ENCODE assay signal across 8 cellular contexts in the genomic region with DNA sequence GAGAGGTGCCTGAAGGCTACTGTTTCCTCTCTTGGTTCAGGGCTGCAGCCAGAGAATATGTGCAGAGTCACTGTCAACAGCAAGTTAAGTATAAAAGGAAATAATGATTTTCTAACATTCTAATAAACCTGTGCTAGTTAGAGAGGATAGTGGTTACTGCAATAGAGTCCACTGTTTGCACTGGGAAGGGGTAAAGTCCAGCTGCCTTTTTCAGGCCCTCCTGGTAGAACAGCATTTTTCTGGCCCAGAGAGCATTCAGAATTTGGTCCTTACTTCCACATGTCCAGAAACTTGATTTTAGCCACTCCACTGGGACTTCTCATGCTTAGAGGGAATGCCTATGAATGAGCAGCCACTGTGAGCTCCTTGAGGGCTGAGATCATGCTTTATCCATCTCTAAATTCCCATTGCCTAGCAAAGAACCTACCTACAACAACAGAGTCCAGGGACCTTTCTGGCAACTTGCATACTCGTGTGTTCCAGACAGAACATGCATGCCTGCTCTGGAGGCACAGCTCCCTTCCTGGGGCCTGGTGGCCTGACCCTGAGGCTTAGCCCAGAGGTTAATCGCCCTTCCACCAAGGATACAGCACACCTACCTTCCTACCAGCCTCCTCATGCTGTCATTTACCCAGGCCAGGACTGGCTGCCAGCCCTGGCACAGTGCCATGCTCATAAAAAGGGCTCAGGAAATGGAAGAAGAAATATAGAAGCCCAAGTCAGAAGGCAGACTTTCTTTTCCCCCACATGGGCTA. TPM values are rescaled to one million over a fixed set of nuclear protein-coding genes. Genes with fewer than 3 reads are reported as not detected.
A peak's percentile ranks its signal among the peaks of the same experiment; 100 is the strongest.
DNase-seq lines count a peak whose midpoint lies in the region; ATAC-seq and TF ChIP-seq lines count a peak whose summit lies in the region.

No MANE protein-coding gene starts in this region.

- H3K4me1 Mint-ChIP-seq in brain (peaks cover 18% of the 10 kb centered on the region), mesothelial cell of epicardium (peaks cover 10% of the 10 kb centered on the region)
- peaks cover 6% of the 10 kb centered on the region for H3K4me1 Mint-ChIP-seq in T-helper 2 cell treated with Interferon-gamma antibody and Interleukin-4, amounts not matched to agents 5 μg/mL and 100 μg/mL, for 36 hours (ENCODE audit: low read depth)

- peak overlapping the region; percentile 49 for H3K27ac ChIP-seq in C4-2B

- H3K4me3 Mint-ChIP-seq in brain: no peak overlapping the region
- H3K4me3 Mint-ChIP-seq in mesothelial cell of epicardium: no peak overlapping the region
- no peak overlapping the region for H3K4me3 Mint-ChIP-seq in T-helper 2 cell treated with Interferon-gamma antibody and Interleukin-4, amounts not matched to agents 5 μg/mL and 100 μg/mL, for 36 hours

- H3K36me3 Mint-ChIP-seq in brain (no peaks in the 10 kb centered on the region), mesothelial cell of epicardium (peaks cover 4% of the 10 kb centered on the region)
- no peaks in the 10 kb centered on the region for H3K36me3 Mint-ChIP-seq in T-helper 2 cell treated with Interferon-gamma antibody and Interleukin-4, amounts not matched to agents 5 μg/mL and 100 μg/mL, for 36 hours (ENCODE audit: low read depth)

- peak; percentile 86 for DNase-seq in NCI-H1105 treated with DMSO at 0.1 percent for 48 hours (lab: John Stamatoyannopoulos, UW)
- DNase-seq in mesothelial cell of epicardium (ENCODE audit: low spot score in 2 of 2, unreplicated experiment in 2 of 2): no peak
- DNase-seq in DMS114 treated with DMSO at 0.1 percent for 48 hours (lab: John Stamatoyannopoulos, UW; ENCODE audit: unreplicated experiment): no peak
- no peak for DNase-seq in T-helper 2 cell treated with Interferon-gamma antibody and Interleukin-4, amounts not matched to agents 5 μg/mL and 100 μg/mL, for 36 hours (ENCODE audit: low spot score)

- H3K27ac Mint-ChIP-seq in brain (peak overlapping the region in 4 of 5 experiments; percentile 5 to 66 (median 54)), mesothelial cell of epicardium (peak overlapping the region; percentile 22)
- H3K27ac Mint-ChIP-seq in T-helper 2 cell treated with Interferon-gamma antibody and Interleukin-4, amounts not matched to agents 5 μg/mL and 100 μg/mL, for 36 hours: no peak overlapping the region

- H3K9me3 Mint-ChIP-seq in brain (peaks cover 17 to 31% (median 27%) of the 10 kb centered on the region in 5 experiments), mesothelial cell of epicardium (peaks cover 24% of the 10 kb centered on the region)
- peaks cover 21% of the 10 kb centered on the region for H3K9me3 Mint-ChIP-seq in T-helper 2 cell treated with Interferon-gamma antibody and Interleukin-4, amounts not matched to agents 5 μg/mL and 100 μg/mL, for 36 hours

- peaks cover 4% of the 10 kb centered on the region for H3K27me3 Mint-ChIP-seq in brain
- H3K27me3 Mint-ChIP-seq in mesothelial cell of epicardium (ENCODE audit: low read depth): no peaks in the 10 kb centered on the region
- H3K27me3 Mint-ChIP-seq in T-helper 2 cell treated with Interferon-gamma antibody and Interleukin-4, amounts not matched to agents 5 μg/mL and 100 μg/mL, for 36 hours (ENCODE audit: low read depth): no peaks in the 10 kb centered on the region

- TF ChIP-seq CTCF in C4-2B (conservative IDR thresholded peaks at IDR 0.05) (no peak), brain (conservative IDR thresholded peaks at IDR 0.05) (no peak), mesothelial cell of epicardium (IDR thresholded peaks at IDR 0.05; ENCODE audit: unreplicated experiment) (no peak)

- ATAC-seq in GM19023 (IDR thresholded peaks at IDR 0.05; ENCODE audit: unreplicated experiment) (no peak), HG03521 (IDR thresholded peaks at IDR 0.05; ENCODE audit: unreplicated experiment) (no peak)

RNA-seq across cellular contexts. Expression of a gene that starts 50.3 kb away (rescaled TPM):
- 11.3 TPM for polyA plus RNA-seq in brain (ENCODE audit: insufficient read depth, low read depth, low replicate concordance)
- total RNA-seq in mesothelial cell of epicardium: 60.2 to 74.1 TPM (median 62.3 TPM) in 3 replicates
